In genomic region chr11:26704249-26704648, GRCh38 we compare ENCODE assay signal across 29 cellular contexts. TPM values are rescaled to one million over a fixed set of nuclear protein-coding genes. Genes with fewer than 3 reads are reported as not detected.
DNase-seq lines count a peak whose midpoint lies in the region; ATAC-seq and TF ChIP-seq lines count a peak whose summit lies in the region.
"Had no signal": no experiment of that assay in that cellular context is flagged by ENCODE, and none has a peak within 500 bp of the region (broad histone marks: within the 10 kb centered on the region; RNA-seq: fewer than 3 reads in every experiment).

No MANE protein-coding gene starts in this region.

- no peak overlapping the region for H3K4ac ChIP-seq in mesenchymal stem cell (ENCODE audit: low read depth in 1 of 2, low read length in 2 of 2)

- no peak overlapping the region for H3K14ac ChIP-seq in mesenchymal stem cell (ENCODE audit: low read length in 2 of 2)

- no peaks in the 10 kb centered on the region for H3K27me3 ChIP-seq in mesenchymal stem cell (ENCODE audit: control insufficient read depth in 1 of 2, insufficient read depth in 1 of 2, low read length in 2 of 2)
- H3K27me3 ChIP-seq: esophagus muscularis mucosa, gastroesophageal sphincter, sigmoid colon, suprapubic skin had no signal

- no peak overlapping the region for H2BK15ac ChIP-seq in mesenchymal stem cell (ENCODE audit: low read depth, poor library complexity, severe bottlenecking)

- no peaks in the 10 kb centered on the region for H3K79me1 ChIP-seq in mesenchymal stem cell (replicated peaks; ENCODE audit: low read length, poor library complexity, severe bottlenecking)

- no peak overlapping the region for H3K4me3 Mint-ChIP-seq in T-cell
- H3K4me3 Mint-ChIP-seq in natural killer cell, result no peak overlapping the region
- H3K4me3 Mint-ChIP-seq: activated CD4-positive, alpha-beta T cell treated with anti-CD3 and anti-CD28 coated beads for 36 hours; activated naive CD4-positive, alpha-beta T cell treated with anti-CD3 and anti-CD28 coated beads, Interleukin-2, amount 10 ng/mL, durations not matched to agents 7 days and 5 days; activated T-cell treated with anti-CD3 and anti-CD28 coated beads, Interleukin-2, amount 50 U/mL, for 4 hours; naive thymus-derived CD8-positive, alpha-beta T cell; stimulated activated effector memory CD8-positive, alpha-beta T cell treated with anti-CD3 and anti-CD28 coated beads, Interleukin-12 subunit alpha, Interleukin-12 subunit beta, amount 100 ng/mL, for 72 hours had no signal

- no peak overlapping the region for H4K91ac ChIP-seq in mesenchymal stem cell (ENCODE audit: low read length)

- no peaks in the 10 kb centered on the region for H3K36me3 ChIP-seq in mesenchymal stem cell (ENCODE audit: control insufficient read depth in 1 of 2, insufficient read depth in 2 of 2, low read depth in 1 of 2, low read length in 2 of 2)
- H3K36me3 ChIP-seq: esophagus muscularis mucosa, gastroesophageal sphincter, sigmoid colon, suprapubic skin had no signal

- no peak overlapping the region for H2AK5ac ChIP-seq in mesenchymal stem cell (ENCODE audit: low read length, severe bottlenecking)

- no peak overlapping the region for H3K4me2 ChIP-seq in mesenchymal stem cell (ENCODE audit: low read length, poor library complexity, severe bottlenecking)

- H4K8ac ChIP-seq in mesenchymal stem cell (ENCODE audit: low read length), result no peak overlapping the region

- H3K9me3 Mint-ChIP-seq in T-cell (peaks cover 0 to 10% (median 4%) of the 10 kb centered on the region in 3 donors), natural killer cell (peaks cover 17 to 18% of the 10 kb centered on the region in 2 donors)
- H3K9me3 Mint-ChIP-seq: activated naive CD4-positive, alpha-beta T cell treated with anti-CD3 and anti-CD28 coated beads, Interleukin-2, amount 10 ng/mL, durations not matched to agents 7 days and 5 days; activated T-cell treated with anti-CD3 and anti-CD28 coated beads, Interleukin-2, amount 50 U/mL, for 4 hours had no signal

- no peak overlapping the region for H3K27ac ChIP-seq in mesenchymal stem cell (ENCODE audit: low read length, poor library complexity, severe bottlenecking)
- H3K27ac ChIP-seq: 22Rv1, esophagus muscularis mucosa, gastroesophageal sphincter, sigmoid colon, suprapubic skin had no signal

- H2BK5ac ChIP-seq in mesenchymal stem cell (ENCODE audit: low read depth, low read length, poor library complexity, severe bottlenecking), result no peak overlapping the region

- no peak overlapping the region for H2BK12ac ChIP-seq in mesenchymal stem cell (ENCODE audit: low read length in 2 of 2)

- H3K27me3 Mint-ChIP-seq in T-cell (no peaks in the 10 kb centered on the region), natural killer cell (ENCODE audit: low read depth in 2 of 2) (no peaks in the 10 kb centered on the region)
- H3K27me3 Mint-ChIP-seq: activated CD4-positive, alpha-beta T cell treated with anti-CD3 and anti-CD28 coated beads for 36 hours; activated naive CD4-positive, alpha-beta T cell treated with anti-CD3 and anti-CD28 coated beads, Interleukin-2, amount 10 ng/mL, durations not matched to agents 7 days and 5 days; naive thymus-derived CD8-positive, alpha-beta T cell had no signal

- H3K4me3 ChIP-seq in choroid plexus epithelial cell (ENCODE audit: low read depth, low read length) (no peak overlapping the region), mesenchymal stem cell (ENCODE audit: insufficient read depth in 1 of 2, low read depth in 1 of 2, low read length in 2 of 2) (no peak overlapping the region)
- H3K4me3 ChIP-seq: esophagus muscularis mucosa, gastroesophageal sphincter, sigmoid colon, suprapubic skin had no signal

- H3K9ac ChIP-seq in mesenchymal stem cell (ENCODE audit: low read length), result no peak overlapping the region

- H2AFZ ChIP-seq in mesenchymal stem cell (ENCODE audit: low read depth, low read length), result no peak overlapping the region

- TF ChIP-seq CTCF in choroid plexus epithelial cell (conservative IDR thresholded peaks at IDR 0.05; ENCODE audit: low read depth, low read length) (no peak), natural killer cell (IDR thresholded peaks at IDR 0.05) (no peak)

- no peak overlapping the region for H2BK120ac ChIP-seq in mesenchymal stem cell (ENCODE audit: low read depth, low read length)

- ATAC-seq in T-cell (replicated peaks in 1 of 4) (no peak), natural killer cell (no peak)
- ATAC-seq: activated CD4-positive, alpha-beta T cell treated with anti-CD3 and anti-CD28 coated beads for 36 hours; activated T-cell treated with anti-CD3 and anti-CD28 coated beads, Interleukin-2, amount 50 U/mL, for 4 hours; gastroesophageal sphincter; naive thymus-derived CD8-positive, alpha-beta T cell; stimulated activated effector memory CD8-positive, alpha-beta T cell treated with anti-CD3 and anti-CD28 coated beads, Interleukin-12 subunit alpha, Interleukin-12 subunit beta, amount 100 ng/mL, for 72 hours had no signal

- 85% methylated on average over 1 of the region's 1 CpG for WGBS in mesenchymal stem cell

- POLR2A ChIA-PET in T-cell (lab: Charles Lee), result no interaction called here

- CTCF ChIA-PET in T-cell (lab: Charles Lee), result no interaction called here

- no peaks in the 10 kb centered on the region for H3K4me1 ChIP-seq in mesenchymal stem cell (ENCODE audit: control insufficient read depth, insufficient read depth, low read depth, low read length)
- H3K4me1 ChIP-seq: suprapubic skin had no signal

- H3K9me3 ChIP-seq in mesenchymal stem cell (ENCODE audit: control insufficient read depth, low read length), result no peaks in the 10 kb centered on the region
- H3K9me3 ChIP-seq: esophagus muscularis mucosa, gastroesophageal sphincter, sigmoid colon, suprapubic skin had no signal

- H3K27ac Mint-ChIP-seq in T-cell, result no peak overlapping the region
- H3K27ac Mint-ChIP-seq in natural killer cell, result no peak overlapping the region
- H3K27ac Mint-ChIP-seq: activated CD4-positive, alpha-beta T cell treated with anti-CD3 and anti-CD28 coated beads for 36 hours; activated naive CD4-positive, alpha-beta T cell treated with anti-CD3 and anti-CD28 coated beads, Interleukin-2, amount 10 ng/mL, durations not matched to agents 7 days and 5 days; naive thymus-derived CD8-positive, alpha-beta T cell; stimulated activated effector memory CD8-positive, alpha-beta T cell treated with anti-CD3 and anti-CD28 coated beads, Interleukin-12 subunit alpha, Interleukin-12 subunit beta, amount 100 ng/mL, for 72 hours had no signal

- H3K36me3 Mint-ChIP-seq in T-cell (no peaks in the 10 kb centered on the region), natural killer cell (no peaks in the 10 kb centered on the region)
- H3K36me3 Mint-ChIP-seq: activated naive CD4-positive, alpha-beta T cell treated with anti-CD3 and anti-CD28 coated beads, Interleukin-2, amount 10 ng/mL, durations not matched to agents 7 days and 5 days; naive thymus-derived CD8-positive, alpha-beta T cell; stimulated activated effector memory CD8-positive, alpha-beta T cell treated with anti-CD3 and anti-CD28 coated beads, Interleukin-12 subunit alpha, Interleukin-12 subunit beta, amount 100 ng/mL, for 72 hours had no signal

- intact Hi-C loops in natural killer cell (cut with micrococcal nuclease), result no loop called here

- H3K23ac ChIP-seq in mesenchymal stem cell (ENCODE audit: low read length in 2 of 2), result no peak overlapping the region

- no peak overlapping the region for H3K18ac ChIP-seq in mesenchymal stem cell (ENCODE audit: low read depth in 1 of 2, low read length in 2 of 2)

- H3K4me1 Mint-ChIP-seq in T-cell (no peaks in the 10 kb centered on the region), natural killer cell (no peaks in the 10 kb centered on the region)
- H3K4me1 Mint-ChIP-seq: activated CD4-positive, alpha-beta T cell treated with anti-CD3 and anti-CD28 coated beads for 36 hours; activated naive CD4-positive, alpha-beta T cell treated with anti-CD3 and anti-CD28 coated beads, Interleukin-2, amount 10 ng/mL, durations not matched to agents 7 days and 5 days; naive thymus-derived CD8-positive, alpha-beta T cell; stimulated activated effector memory CD8-positive, alpha-beta T cell treated with anti-CD3 and anti-CD28 coated beads, Interleukin-12 subunit alpha, Interleukin-12 subunit beta, amount 100 ng/mL, for 72 hours had no signal

- DNase-seq in DMS79 (lab: John Stamatoyannopoulos, UW) (peak; percentile 4), DMS79 treated with DMSO at 0.1 percent for 48 hours (lab: John Stamatoyannopoulos, UW) (no peak), choroid plexus epithelial cell (ENCODE audit: low read depth) (peak; percentile 45), mesenchymal stem cell (peak; percentile 23), T-cell (no peak), natural killer cell (no peak), foreskin melanocyte (no peak)
- no peak for DNase-seq in stimulated activated naive CD4-positive, alpha-beta T cell (lab: John Stamatoyannopoulos, UW)
- DNase-seq: activated CD4-positive, alpha-beta T cell treated with anti-CD3 and anti-CD28 coated beads for 36 hours; activated naive CD4-positive, alpha-beta T cell treated with anti-CD3 and anti-CD28 coated beads, Interleukin-2, amount 10 ng/mL, durations not matched to agents 7 days and 5 days; activated T-cell treated with anti-CD3 and anti-CD28 coated beads, Interleukin-2, amount 50 U/mL, for 4 hours; AML-193; aorta; effector memory CD4-positive, alpha-beta T cell; Kasumi-1; kidney; naive thymus-derived CD8-positive, alpha-beta T cell; NCI-H1048; NCI-H187 treated with DMSO at 0.1 percent for 48 hours; NCI-H82; SHP77; sigmoid colon; stimulated activated CD4-positive, alpha-beta T cell treated with anti-CD3 and anti-CD28 coated beads, Interleukin-1b, Interleukin-23, amount 100 ng/mL, for 48 hours had no signal

RNA-seq across cellular contexts. Expression of gene SLC5A12, which starts 17.6 kb away (rescaled TPM):
- 0.06 TPM for polyA plus RNA-seq in mesenchymal stem cell (2013, experiment 1 of 2)
- 0.08 TPM for polyA plus RNA-seq in mesenchymal stem cell (2013, experiment 2 of 2)
- total RNA-seq in T-cell (not detected), natural killer cell (not detected)
- total RNA-seq: activated CD4-positive, alpha-beta T cell treated with anti-CD3 and anti-CD28 coated beads for 36 hours; activated CD8-positive, alpha-beta memory T cell treated with anti-CD3 and anti-CD28 coated beads for 36 hours; activated T-cell treated with anti-CD3 and anti-CD28 coated beads, Interleukin-2, amount 50 U/mL, for 4 hours; aorta; esophagus muscularis mucosa; gastroesophageal sphincter; naive thymus-derived CD8-positive, alpha-beta T cell; suprapubic skin had no signal
- polyA plus RNA-seq: naive thymus-derived CD8-positive, alpha-beta T cell had no signal

Comparison
In these comparisons a context has a peak if more than half of its experiments do, and no peak if none do; other contexts are left out.
1. DNase-seq: peak in DMS79 (single experiment), choroid plexus epithelial cell (single experiment) and mesenchymal stem cell (single experiment); none in DMS79 treated with DMSO at 0.1 percent for 48 hours (single experiment), T-cell (0 of 34), natural killer cell (single experiment), foreskin melanocyte (single experiment) and stimulated activated naive CD4-positive, alpha-beta T cell (0 of 6).